ENCODE assay signal across 33 cellular contexts in genomic region chr3:64199933-64200332, GRCh38. TPM values are rescaled to one million over a fixed set of nuclear protein-coding genes. Genes with fewer than 3 reads are reported as not detected.
"Had no signal": no experiment of that assay in that cellular context is flagged by ENCODE, and none has a peak within 500 bp of the region (broad histone marks: within the 10 kb centered on the region; RNA-seq: fewer than 3 reads in every experiment).

No MANE protein-coding gene starts in this region.

- H3K36me3 ChIP-seq: gastrocnemius medialis had no signal

- DNase-seq: activated CD4-positive, alpha-beta memory T cell treated with anti-CD3 and anti-CD28 coated beads for 36 hours; activated CD4-positive, alpha-beta T cell treated with anti-CD3 and anti-CD28 coated beads for 1 hour; activated CD4-positive, alpha-beta T cell treated with anti-CD3 and anti-CD28 coated beads for 4 hours; activated CD4-positive, alpha-beta T cell treated with anti-CD3 and anti-CD28 coated beads, Interleukin-2, amount 50 U/mL, for 1 hour; activated CD8-positive, alpha-beta memory T cell treated with anti-CD3 and anti-CD28 coated beads, Interleukin-2, amount 50 U/mL, for 48 hours; activated CD8-positive, alpha-beta T cell treated with anti-CD3 and anti-CD28 coated beads, Interleukin-2, amount 10 ng/mL, durations not matched to agents 7 days and 5 days; activated gamma-delta T cell; activated naive CD4-positive, alpha-beta T cell; activated naive CD4-positive, alpha-beta T cell treated with anti-CD3 and anti-CD28 coated beads, Interleukin-2, amount 10 ng/mL, durations not matched to agents 7 days and 5 days; activated naive CD8-positive, alpha-beta T cell treated with anti-CD3 and anti-CD28 coated beads, Interleukin-2, amount 10 ng/mL, durations not matched to agents 7 days and 5 days; activated T-cell treated with anti-CD3 and anti-CD28 coated beads for 4 hours; activated T-cell treated with anti-CD3 and anti-CD28 coated beads, Interleukin-2, amount 50 U/mL, for 24 hours; activated T-cell treated with anti-CD3 and anti-CD28 coated beads, Interleukin-2, amount 50 U/mL, for 72 hours; brain microvascular endothelial cell; dorsolateral prefrontal cortex; effector memory CD4-positive, alpha-beta T cell; endodermal cell; foreskin keratinocyte; gastrocnemius medialis; glutamatergic neuron; heart left ventricle; T-cell had no signal

- H3K4me1 ChIP-seq: ascending aorta, gastrocnemius medialis had no signal

- H3K27me3 ChIP-seq: ascending aorta, brain microvascular endothelial cell, dorsolateral prefrontal cortex, foreskin keratinocyte, gastrocnemius medialis, heart left ventricle had no signal

- ATAC-seq: activated CD8-positive, alpha-beta T cell treated with anti-CD3 and anti-CD28 coated beads, Interleukin-2, amount 10 ng/mL, durations not matched to agents 7 days and 5 days; activated naive CD4-positive, alpha-beta T cell treated with anti-CD3 and anti-CD28 coated beads, Interleukin-2, amount 50 U/mL, for 72 hours; activated T-cell treated with anti-CD3 and anti-CD28 coated beads, Interleukin-2, amount 50 U/mL, for 72 hours; esophagus mucosa; foreskin keratinocyte; gastrocnemius medialis; heart left ventricle; T-cell; WTC11 had no signal

- H3K4me3 Mint-ChIP-seq: activated CD4-positive, alpha-beta memory T cell treated with anti-CD3 and anti-CD28 coated beads for 36 hours; activated CD8-positive, alpha-beta T cell treated with anti-CD3 and anti-CD28 coated beads, Interleukin-2, amount 10 ng/mL, durations not matched to agents 7 days and 5 days; activated naive CD4-positive, alpha-beta T cell treated with anti-CD3 and anti-CD28 coated beads, Interleukin-2, amount 10 ng/mL, durations not matched to agents 7 days and 5 days; activated naive CD8-positive, alpha-beta T cell treated with anti-CD3 and anti-CD28 coated beads, Interleukin-2, amount 10 ng/mL, durations not matched to agents 7 days and 5 days; activated T-cell treated with anti-CD3 and anti-CD28 coated beads, Interleukin-2, amount 50 U/mL, for 24 hours; activated T-cell treated with anti-CD3 and anti-CD28 coated beads, Interleukin-2, amount 50 U/mL, for 72 hours; central memory CD8-positive, alpha-beta T cell; dendritic cell treated with granulocyte-macrophage colony-stimulating factor and Interleukin-4, amounts not matched to agents 40 ng/mL and 50 ng/mL, for 4 days; endodermal cell; T-cell; T-helper 1 cell treated with Interleukin-12 subunit alpha and Interleukin-12 subunit beta and Interleukin-4 antibody, amounts not matched to agents 30 μg/mL and 1 μg/mL, for 36 hours; WTC11 had no signal

- H3K27ac Mint-ChIP-seq: activated CD4-positive, alpha-beta memory T cell treated with anti-CD3 and anti-CD28 coated beads for 36 hours; activated CD8-positive, alpha-beta T cell treated with anti-CD3 and anti-CD28 coated beads, Interleukin-2, amount 10 ng/mL, durations not matched to agents 7 days and 5 days; activated naive CD4-positive, alpha-beta T cell treated with anti-CD3 and anti-CD28 coated beads, Interleukin-2, amount 10 ng/mL, durations not matched to agents 7 days and 5 days; activated naive CD4-positive, alpha-beta T cell treated with anti-CD3 and anti-CD28 coated beads, Interleukin-2, amount 50 U/mL, for 72 hours; activated naive CD8-positive, alpha-beta T cell treated with anti-CD3 and anti-CD28 coated beads, Interleukin-2, amount 10 ng/mL, durations not matched to agents 7 days and 5 days; activated T-cell treated with anti-CD3 and anti-CD28 coated beads, Interleukin-2, amount 50 U/mL, for 24 hours; activated T-cell treated with anti-CD3 and anti-CD28 coated beads, Interleukin-2, amount 50 U/mL, for 72 hours; dendritic cell treated with granulocyte-macrophage colony-stimulating factor and Interleukin-4, amounts not matched to agents 40 ng/mL and 50 ng/mL, for 4 days; endodermal cell; T-cell; T-helper 1 cell treated with Interleukin-12 subunit alpha and Interleukin-12 subunit beta and Interleukin-4 antibody, amounts not matched to agents 30 μg/mL and 1 μg/mL, for 36 hours; WTC11 had no signal

- H3K4me3 ChIP-seq: ascending aorta, coronary artery, dorsolateral prefrontal cortex, gastrocnemius medialis, heart left ventricle had no signal

- H3K4me1 Mint-ChIP-seq: activated naive CD4-positive, alpha-beta T cell treated with anti-CD3 and anti-CD28 coated beads, Interleukin-2, amount 10 ng/mL, durations not matched to agents 7 days and 5 days; activated naive CD8-positive, alpha-beta T cell treated with anti-CD3 and anti-CD28 coated beads, Interleukin-2, amount 10 ng/mL, durations not matched to agents 7 days and 5 days; central memory CD8-positive, alpha-beta T cell; T-cell had no signal

- H3K9me3 Mint-ChIP-seq: activated CD4-positive, alpha-beta memory T cell treated with anti-CD3 and anti-CD28 coated beads for 36 hours; activated naive CD4-positive, alpha-beta T cell treated with anti-CD3 and anti-CD28 coated beads, Interleukin-2, amount 10 ng/mL, durations not matched to agents 7 days and 5 days; dendritic cell treated with granulocyte-macrophage colony-stimulating factor and Interleukin-4, amounts not matched to agents 40 ng/mL and 50 ng/mL, for 4 days had no signal

- H3K27ac ChIP-seq: ascending aorta, brain microvascular endothelial cell, coronary artery, dorsolateral prefrontal cortex, foreskin keratinocyte, gastrocnemius medialis, heart left ventricle, VCaP had no signal

- H3K36me3 Mint-ChIP-seq: activated CD4-positive, alpha-beta memory T cell treated with anti-CD3 and anti-CD28 coated beads for 36 hours; activated naive CD4-positive, alpha-beta T cell treated with anti-CD3 and anti-CD28 coated beads, Interleukin-2, amount 10 ng/mL, durations not matched to agents 7 days and 5 days; activated naive CD8-positive, alpha-beta T cell treated with anti-CD3 and anti-CD28 coated beads, Interleukin-2, amount 10 ng/mL, durations not matched to agents 7 days and 5 days; T-cell had no signal

- H3K9me3 ChIP-seq: ascending aorta, gastrocnemius medialis, heart left ventricle had no signal

RNA-seq across cellular contexts. Expression of gene PRICKLE2, which starts 25.3 kb away (rescaled TPM):
- total RNA-seq: activated CD4-positive, alpha-beta memory T cell treated with anti-CD3 and anti-CD28 coated beads for 36 hours; activated CD8-positive, alpha-beta memory T cell treated with anti-CD3 and anti-CD28 coated beads for 36 hours; activated CD8-positive, alpha-beta T cell treated with anti-CD3 and anti-CD28 coated beads, Interleukin-2, amount 10 ng/mL, durations not matched to agents 7 days and 5 days; activated naive CD4-positive, alpha-beta T cell treated with anti-CD3 and anti-CD28 coated beads, Interleukin-2, amount 50 U/mL, for 72 hours; activated naive CD8-positive, alpha-beta T cell treated with anti-CD3 and anti-CD28 coated beads, Interleukin-2, amount 10 ng/mL, durations not matched to agents 7 days and 5 days; T-helper 2 cell treated with Interferon-gamma antibody and Interleukin-4, amounts not matched to agents 100 ng/mL and 5 ng/mL, for 36 hours had no signal
